Comparison of ENCODE assay signal across 34 cellular contexts in genomic region chr4:74475946-74476345, GRCh38. TPM values are rescaled to one million over a fixed set of nuclear protein-coding genes. Genes with fewer than 3 reads are reported as not detected.
"Had no signal": no experiment of that assay in that cellular context is flagged by ENCODE, and none has a peak within 500 bp of the region (broad histone marks: within the 10 kb centered on the region; RNA-seq: fewer than 3 reads in every experiment).

No MANE protein-coding gene starts in this region.

- DNase-seq: Karpas-422, Kasumi-1, MG63, MM.1S, MV-4-11, NCI-H1048, NCI-H1092, NCI-H1092 treated with DMSO at 0.1 percent for 48 hours, NCI-H1105, NCI-H1417, NCI-H1417 treated with DMSO at 0.1 percent for 48 hours, NCI-H1436, NCI-H1436 treated with DMSO at 0.1 percent for 48 hours, NCI-H146, NCI-H1694, NCI-H1694 treated with DMSO at 0.1 percent for 48 hours, NCI-H187, NCI-H187 treated with DMSO at 0.1 percent for 48 hours, NCI-H1930, NCI-H2029, NCI-H2029 treated with DMSO at 0.1 percent for 48 hours, NCI-H2081, NCI-H2081 treated with DMSO at 0.1 percent for 48 hours, NCI-H2107, NCI-H2171, NCI-H2171 treated with DMSO at 0.1 percent for 48 hours, NCI-H2227 treated with DMSO at 0.1 percent for 48 hours, NCI-H226, NCI-H345, NCI-H446, NCI-H446 treated with DMSO at 0.1 percent for 48 hours, NCI-H510A, NCI-H510A treated with DMSO at 0.1 percent for 48 hours had no signal

- H3K27me3 ChIP-seq: MG63 had no signal

- H3K9me3 ChIP-seq: MG63 had no signal

- H3K4me3 ChIP-seq: MG63 had no signal

- H3K36me3 ChIP-seq: MG63 had no signal

RNA-seq across cellular contexts. Expression of gene AREG, which starts 31.0 kb away (rescaled TPM):
- total RNA-seq: M059J had no signal
